In genomic region chr7:105996860-105997737, GRCh38 we compare ENCODE assay signal across 26 cellular contexts.
"Had no signal": no experiment of that assay in that cellular context is flagged by ENCODE, and none has a peak within 500 bp of the region (broad histone marks: within the 10 kb centered on the region; RNA-seq: fewer than 3 reads in every experiment).

No MANE protein-coding gene starts in this region.

- H3K4me3 Mint-ChIP-seq: activated naive CD8-positive, alpha-beta T cell treated with anti-CD3 and anti-CD28 coated beads for 36 hours; activated T-cell treated with anti-CD3 and anti-CD28 coated beads, Interleukin-2, amount 50 U/mL, for 4 hours; mesothelial cell of epicardium; natural killer cell; stimulated activated effector memory CD8-positive, alpha-beta T cell treated with anti-CD3 and anti-CD28 coated beads, Interleukin-12 subunit alpha, Interleukin-12 subunit beta, amount 100 ng/mL, for 72 hours; stimulated activated naive CD8-positive, alpha-beta T cell treated with anti-CD3 and anti-CD28 coated beads, Interleukin-15, amount 100 ng/mL, for 72 hours; T-helper 17 cell had no signal

- H3K4me1 Mint-ChIP-seq: natural killer cell; stimulated activated effector memory CD8-positive, alpha-beta T cell treated with anti-CD3 and anti-CD28 coated beads, Interleukin-12 subunit alpha, Interleukin-12 subunit beta, amount 100 ng/mL, for 72 hours had no signal

- H3K27ac Mint-ChIP-seq: activated naive CD8-positive, alpha-beta T cell treated with anti-CD3 and anti-CD28 coated beads for 36 hours; mesothelial cell of epicardium; natural killer cell; stimulated activated effector memory CD8-positive, alpha-beta T cell treated with anti-CD3 and anti-CD28 coated beads, Interleukin-12 subunit alpha, Interleukin-12 subunit beta, amount 100 ng/mL, for 72 hours; stimulated activated naive CD8-positive, alpha-beta T cell treated with anti-CD3 and anti-CD28 coated beads, Interleukin-15, amount 100 ng/mL, for 72 hours; T-helper 17 cell had no signal

- DNase-seq: activated CD4-positive, alpha-beta T cell treated with anti-CD3 and anti-CD28 coated beads for 4 hours; activated CD4-positive, alpha-beta T cell treated with anti-CD3 and anti-CD28 coated beads, Interleukin-2, amount 50 U/mL, for 48 hours; activated CD4-positive, CD25-positive, alpha-beta regulatory T cell; activated CD8-positive, alpha-beta memory T cell treated with anti-CD3 and anti-CD28 coated beads, Interleukin-2, amount 50 U/mL, for 48 hours; activated naive CD4-positive, alpha-beta T cell treated with Interleukin-2 at 50 U/mL for 16 hours; activated naive CD8-positive, alpha-beta T cell treated with anti-CD3 and anti-CD28 coated beads for 36 hours; activated T-cell treated with anti-CD3 and anti-CD28 coated beads, Interleukin-2, amount 50 U/mL, for 4 hours; amniotic stem cell; cerebellar nuclear complex; head of caudate nucleus; left cardiac atrium; natural killer cell; pancreas; psoas muscle; right cardiac atrium; stimulated activated CD4-positive, alpha-beta T cell treated with anti-CD3 and anti-CD28 coated beads, Interleukin-2, amount 100 ng/mL, for 24 hours; stimulated activated naive CD8-positive, alpha-beta T cell treated with anti-CD3 and anti-CD28 coated beads, Interleukin-15, amount 100 ng/mL, for 72 hours; SW 1271; T-helper 17 cell had no signal

- H3K9me3 ChIP-seq: gastroesophageal sphincter, pancreas, psoas muscle, suprapubic skin, tibial nerve had no signal

- H3K27me3 Mint-ChIP-seq: activated naive CD8-positive, alpha-beta T cell treated with anti-CD3 and anti-CD28 coated beads for 36 hours; stimulated activated naive CD8-positive, alpha-beta T cell treated with anti-CD3 and anti-CD28 coated beads, Interleukin-15, amount 100 ng/mL, for 72 hours; T-helper 17 cell had no signal

- H3K36me3 Mint-ChIP-seq: activated naive CD8-positive, alpha-beta T cell treated with anti-CD3 and anti-CD28 coated beads for 36 hours; mesothelial cell of epicardium; natural killer cell; stimulated activated effector memory CD8-positive, alpha-beta T cell treated with anti-CD3 and anti-CD28 coated beads, Interleukin-12 subunit alpha, Interleukin-12 subunit beta, amount 100 ng/mL, for 72 hours had no signal

- H3K36me3 ChIP-seq: gastroesophageal sphincter, pancreas, suprapubic skin, tibial nerve had no signal

- H3K27me3 ChIP-seq: gastroesophageal sphincter, pancreas, suprapubic skin, tibial nerve had no signal

- H3K27ac ChIP-seq: coronary artery, epithelial cell of prostate, gastroesophageal sphincter, pancreas, psoas muscle, suprapubic skin, tibial nerve had no signal

- H3K9me3 Mint-ChIP-seq: activated naive CD8-positive, alpha-beta T cell treated with anti-CD3 and anti-CD28 coated beads for 36 hours; activated T-cell treated with anti-CD3 and anti-CD28 coated beads, Interleukin-2, amount 50 U/mL, for 4 hours; mesothelial cell of epicardium; natural killer cell; stimulated activated effector memory CD8-positive, alpha-beta T cell treated with anti-CD3 and anti-CD28 coated beads, Interleukin-12 subunit alpha, Interleukin-12 subunit beta, amount 100 ng/mL, for 72 hours; stimulated activated naive CD8-positive, alpha-beta T cell treated with anti-CD3 and anti-CD28 coated beads, Interleukin-15, amount 100 ng/mL, for 72 hours had no signal

- H3K4me3 ChIP-seq: coronary artery, gastroesophageal sphincter, pancreas, psoas muscle, suprapubic skin, tibial nerve had no signal

- ATAC-seq: activated T-cell treated with anti-CD3 and anti-CD28 coated beads, Interleukin-2, amount 50 U/mL, for 4 hours; gastroesophageal sphincter; natural killer cell; pancreas; stimulated activated effector memory CD8-positive, alpha-beta T cell treated with anti-CD3 and anti-CD28 coated beads, Interleukin-12 subunit alpha, Interleukin-12 subunit beta, amount 100 ng/mL, for 72 hours; stimulated activated naive CD8-positive, alpha-beta T cell treated with anti-CD3 and anti-CD28 coated beads, Interleukin-15, amount 100 ng/mL, for 72 hours; T-helper 17 cell had no signal

- H3K4me1 ChIP-seq: pancreas, psoas muscle, suprapubic skin had no signal
